Comparison of ENCODE assay signal across 8 cellular contexts in the genomic region with DNA sequence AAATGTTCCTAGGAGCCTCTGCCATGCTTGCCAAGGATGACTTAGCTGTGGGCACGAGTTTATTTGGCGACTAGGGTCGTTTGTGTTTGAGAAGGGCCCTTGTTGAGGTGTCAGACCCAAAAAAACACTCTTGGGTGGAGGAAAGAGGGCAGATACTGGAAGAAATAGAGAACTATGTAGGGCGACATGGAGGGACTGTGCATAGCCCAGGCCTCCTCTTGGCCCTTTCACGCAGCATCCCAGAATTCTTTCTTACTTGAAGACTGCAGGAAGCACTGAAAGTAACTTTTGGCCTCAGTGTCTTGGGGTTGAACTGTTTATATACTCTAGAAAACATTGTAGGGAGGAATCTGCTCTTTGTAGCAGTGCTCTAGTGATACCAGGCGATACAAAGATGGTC. TPM values are rescaled to one million over a fixed set of nuclear protein-coding genes. Genes with fewer than 3 reads are reported as not detected.
DNase-seq lines count a peak whose midpoint lies in the region; ATAC-seq, FAIRE-seq and TF ChIP-seq lines count a peak whose summit lies in the region.

No MANE protein-coding gene starts in this region.

- H3K36me3 ChIP-seq in GM23338 (ENCODE audit: insufficient read depth) (no peaks in the 10 kb centered on the region), kidney (ENCODE audit: control insufficient read depth in 1 of 2, insufficient read depth in 2 of 2, low read length in 2 of 2) (no peaks in the 10 kb centered on the region), tibial artery (no peaks in the 10 kb centered on the region)

- TF ChIP-seq CTCF in AG04450 (IDR thresholded peaks at IDR 0.05; ENCODE audit: low read depth, low read length) (no peak), GM23338 (conservative IDR thresholded peaks at IDR 0.05; ENCODE audit: low read depth in 2 of 2) (no peak), kidney (IDR thresholded peaks at IDR 0.05; ENCODE audit: borderline replicate concordance, extremely low read depth, insufficient read depth) (no peak), tibial artery (IDR thresholded peaks at IDR 0.05) (no peak), GM13976 (IDR thresholded peaks at IDR 0.05; ENCODE audit: borderline replicate concordance, control extremely low read depth, extremely low read depth, insufficient read depth, missing control alignments) (no peak)

- H3K4me3 Mint-ChIP-seq in GM23338, result peak overlapping the region; percentile 97

- peak overlapping the region; percentile 91 for H3K4me2 ChIP-seq in GM23338

- H3K27ac ChIP-seq in AG04450 (ENCODE audit: low read depth, low read length) (peak overlapping the region; percentile 11), GM23338 (ENCODE audit: low read depth) (no peak overlapping the region), kidney (ENCODE audit: low read depth in 2 of 2, low read length in 2 of 2) (no peak overlapping the region), tibial artery (peak overlapping the region; percentile 87 to 88)

- DNase-seq in AG04450 (ENCODE audit: low read depth, low spot score) (no peak), GM23338 (ENCODE audit: low spot score) (peak; percentile 32), kidney (no peak), tibial artery (no peak), GM13976 (ENCODE audit: low spot score) (no peak)
- no peak for DNase-seq in activated naive CD4-positive, alpha-beta T cell treated with anti-CD3 and anti-CD28 coated beads, Interleukin-2, amount 50 U/mL, for 72 hours (ENCODE audit: low spot score in 2 of 2)
- no peak for DNase-seq in activated CD4-positive, CD25-positive, alpha-beta regulatory T cell treated with anti-CD3 and anti-CD28 coated beads, Interleukin-2, amount 50 U/mL, for 72 hours

- intact Hi-C loops in kidney (cut with DNase I) (no loop called here), tibial artery (cut with DNase I; ENCODE audit: low total_unique reads) (loop anchor here (5.0 kb wide), 1 partner anchor 186 kb away; a partner anchor contains a TSS)

- POLR2A ChIA-PET in AG04450 (lab: Yijun Ruan, JAX), result no interaction called here

- H3K79me2 ChIP-seq in GM23338 (replicated peaks; ENCODE audit: insufficient read depth), result peaks cover 67% of the 10 kb centered on the region

- CTCF ChIA-PET in AG04450 (lab: Charles Lee), result no interaction called here

- peak overlapping the region; percentile 90 for H3K27ac Mint-ChIP-seq in GM23338
- peak overlapping the region; percentile 91 to 97 for H3K27ac Mint-ChIP-seq in activated naive CD4-positive, alpha-beta T cell treated with anti-CD3 and anti-CD28 coated beads, Interleukin-2, amount 50 U/mL, for 72 hours

- H3K4me1 Mint-ChIP-seq in GM23338, result peaks cover 22% of the 10 kb centered on the region; the same call in 2 of the 3 replicates

- H3K27me3 Mint-ChIP-seq in GM23338 (ENCODE audit: insufficient read depth, low read depth, poor library complexity), result peaks cover 8% of the 10 kb centered on the region

- peak; percentile 11 for ATAC-seq in GM23338
- no peak for ATAC-seq in activated naive CD4-positive, alpha-beta T cell treated with anti-CD3 and anti-CD28 coated beads, Interleukin-2, amount 50 U/mL, for 72 hours
- no peak for ATAC-seq in GM19455 (IDR thresholded peaks at IDR 0.05; ENCODE audit: unreplicated experiment)

- H3K4me3 ChIP-seq in AG04450 (ENCODE audit: low read depth, low read length) (peak overlapping the region; percentile 77), GM23338 (peak overlapping the region; percentile 92), kidney (ENCODE audit: low read length in 2 of 2) (peak overlapping the region; percentile 76 to 98), tibial artery (peak overlapping the region; percentile 93 to 95)

- H2AFZ ChIP-seq in GM23338, result 0 out of 2 replicates have a peak overlapping the region, but pooled peaks have one; percentile 80

- H3F3A ChIP-seq in GM23338 (replicated peaks; ENCODE audit: low read depth), result no peaks in the 10 kb centered on the region

- in situ Hi-C loops in GM13976 (cut with MboI; ENCODE audit: low sequenced_read_pairs, unreplicated experiment), result no loop called here

- no peak for FAIRE-seq in kidney (lab: Jason Lieb, UNC)

- no peaks in the 10 kb centered on the region for H3K9me3 Mint-ChIP-seq in GM23338
- H3K9me3 Mint-ChIP-seq in activated naive CD4-positive, alpha-beta T cell treated with anti-CD3 and anti-CD28 coated beads, Interleukin-2, amount 50 U/mL, for 72 hours, result no peaks in the 10 kb centered on the region

- H3K9me2 ChIP-seq in GM23338 (ENCODE audit: insufficient read depth), result no peaks in the 10 kb centered on the region

- H3K36me3 Mint-ChIP-seq in GM23338 (ENCODE audit: low read depth), result no peaks in the 10 kb centered on the region
- H3K36me3 Mint-ChIP-seq in activated naive CD4-positive, alpha-beta T cell treated with anti-CD3 and anti-CD28 coated beads, Interleukin-2, amount 50 U/mL, for 72 hours, result peaks cover 11 to 15% of the 10 kb centered on the region in 2 donors

- H3K9me3 ChIP-seq in AG04450 (ENCODE audit: control insufficient read depth, insufficient read depth, low read length), result no peaks in the 10 kb centered on the region; the same call in 1 of the 2 replicates
- H3K9me3 ChIP-seq in kidney (ENCODE audit: control insufficient read depth in 1 of 2, low read length in 2 of 2), result no peaks in the 10 kb centered on the region
- no peaks in the 10 kb centered on the region for H3K9me3 ChIP-seq in tibial artery

- H3K9ac ChIP-seq in kidney (ENCODE audit: low read length in 2 of 2), result peak overlapping the region; percentile 26 to 38

- peaks cover 13% of the 10 kb centered on the region for H3K4me1 ChIP-seq in GM23338 (ENCODE audit: insufficient read depth)
- H3K4me1 ChIP-seq in kidney (ENCODE audit: control insufficient read depth in 1 of 2, insufficient read depth in 1 of 2, low read depth in 1 of 2, low read length in 2 of 2), result peaks cover 6 to 10% of the 10 kb centered on the region in 2 donors
- peaks cover 0 to 47% (median 32%) of the 10 kb centered on the region in 4 donors for H3K4me1 ChIP-seq in tibial artery

- H4K20me1 ChIP-seq in GM23338 (replicated peaks; ENCODE audit: insufficient read depth), result peaks cover 41% of the 10 kb centered on the region

- H3K27me3 ChIP-seq in AG04450 (ENCODE audit: control insufficient read depth, insufficient read depth, low read length) (no peaks in the 10 kb centered on the region), GM23338 (ENCODE audit: insufficient read depth) (no peaks in the 10 kb centered on the region), tibial artery (no peaks in the 10 kb centered on the region)

TF ChIP-seq in GM23338, 12 proteins besides CTCF, POLR2A, EP300 and RAD21:
- no peak for TF ChIP-seq CREB1 (CRISPR knock-in tag; IDR thresholded peaks at IDR 0.05; ENCODE audit: low read depth)

RNA-seq across cellular contexts. Expression of a gene that starts 0.9 kb away (rescaled TPM):
- polyA plus RNA-seq in AG04450 (2011; rRNA removed) (32.5 and 40.8 TPM in 2 replicates), GM23338 (2016; fragmentation: Nextera tagmentation; extraction: Ambion mirVana) (296 and 298 TPM in 2 replicates), kidney (ENCODE audit: insufficient read depth, low read depth, low replicate concordance) (14.8 TPM)
- 20.1 and 21.9 TPM in 2 replicates for polyA minus RNA-seq in AG04450 (2011; rRNA and poly(A)+ RNA removed)
- 34.3 and 38.1 TPM in 2 replicates for total RNA-seq in GM23338 (2014; rRNA removed; shearing (Covaris generic))
- 10 to 100 TPM; 26.3 to 29.4 TPM for total RNA-seq in activated naive CD4-positive, alpha-beta T cell treated with anti-CD3 and anti-CD28 coated beads, Interleukin-2, amount 50 U/mL, for 72 hours
- total RNA-seq in kidney, result 29.7 TPM

RNA-seq across cellular contexts. Expression of a gene that starts 15.5 kb away (rescaled TPM):
- 24.4 and 34.4 TPM in 2 replicates for polyA plus RNA-seq in AG04450 (2011; rRNA removed)
- polyA minus RNA-seq in AG04450 (2011; rRNA and poly(A)+ RNA removed), result 6.3 and 8.0 TPM in 2 replicates
- 12.5 and 17.0 TPM in 2 replicates for total RNA-seq in GM23338 (2014; rRNA removed; shearing (Covaris generic))
- polyA plus RNA-seq in GM23338 (2016; fragmentation: Nextera tagmentation; extraction: Ambion mirVana), result 14.7 and 15.4 TPM in 2 replicates
- 10 to 100 TPM; 22.4 to 23.8 TPM for total RNA-seq in activated naive CD4-positive, alpha-beta T cell treated with anti-CD3 and anti-CD28 coated beads, Interleukin-2, amount 50 U/mL, for 72 hours
- 19.4 TPM for total RNA-seq in kidney
- 35.8 TPM for polyA plus RNA-seq in kidney (ENCODE audit: insufficient read depth, low read depth, low replicate concordance)

Comparison
In these comparisons a context has a peak if more than half of its experiments do, and no peak if none do; other contexts are left out.
1. H3K27ac ChIP-seq: peak in AG04450 (single experiment) and tibial artery (2 of 2); none in GM23338 (single experiment) and kidney (0 of 2).
2. Peak in every context shown above with its lines, with median percentiles within 50 percentile points of each other: H3K4me3 ChIP-seq.